In the genomic region with DNA sequence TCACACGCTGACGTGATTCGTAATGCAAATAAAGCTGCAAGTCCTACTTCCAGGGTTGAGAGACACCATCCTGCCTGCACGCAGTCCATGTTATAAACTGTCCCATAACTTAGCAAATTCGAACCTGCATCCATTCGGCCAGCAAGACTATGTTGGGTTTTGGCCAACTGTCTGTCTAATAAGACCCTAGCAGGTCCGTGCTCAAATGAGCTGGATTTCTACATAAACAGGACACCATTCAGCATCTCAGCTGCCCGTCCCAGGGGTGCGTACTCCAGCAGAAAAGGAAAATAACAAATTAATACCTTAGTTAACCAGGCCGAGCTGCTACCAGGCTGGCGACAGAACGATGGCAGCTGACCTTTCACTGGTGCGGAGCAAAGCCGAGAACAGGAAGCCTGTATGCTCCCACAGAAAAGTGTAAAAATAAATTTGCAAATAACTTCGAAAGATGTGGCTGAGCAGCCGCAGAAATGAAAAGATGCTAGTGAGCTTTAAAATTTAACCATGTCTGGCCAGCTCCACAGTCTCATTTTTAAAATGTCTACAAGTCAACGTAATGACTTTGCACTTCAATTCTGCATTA, we compare ENCODE assay signal across 17 cellular contexts.
DNase-seq lines count a peak whose midpoint lies in the region; ATAC-seq and TF ChIP-seq lines count a peak whose summit lies in the region.
"Had no signal": no experiment of that assay in that cellular context is flagged by ENCODE, and none has a peak within 500 bp of the region (broad histone marks: within the 10 kb centered on the region; RNA-seq: fewer than 3 reads in every experiment).

No MANE protein-coding gene starts in this region.

- H3K4me3 ChIP-seq in thyroid gland (replicated peaks in 1 of 3) (no peak overlapping the region), coronary artery (no peak overlapping the region)
- H3K4me3 ChIP-seq: PC-9 had no signal

- POLR2A ChIA-PET in activated naive CD8-positive, alpha-beta T cell treated with anti-CD3 and anti-CD28 coated beads, Interleukin-2, amount 10 ng/mL, durations not matched to agents 7 days and 5 days (lab: Charles Lee) = interaction anchor here (1.1 to 1.7 kb wide), 2 partner anchors 14 to 71 kb away, joined by 3 read pairs; no protein-coding TSS in a partner anchor

- peak; percentile 76 for ATAC-seq in GM18508 (IDR thresholded peaks at IDR 0.05; ENCODE audit: insufficient read depth, unreplicated experiment)
- peak; percentile 63 for ATAC-seq in HG02870 (IDR thresholded peaks at IDR 0.05; ENCODE audit: unreplicated experiment)
- peak; percentile 40 for ATAC-seq in activated naive CD8-positive, alpha-beta T cell treated with anti-CD3 and anti-CD28 coated beads, Interleukin-2, amount 10 ng/mL, durations not matched to agents 7 days and 5 days (ENCODE audit: low read depth)
- ATAC-seq: T-cell had no signal

- H3K36me3 Mint-ChIP-seq in activated naive CD8-positive, alpha-beta T cell treated with anti-CD3 and anti-CD28 coated beads, Interleukin-2, amount 10 ng/mL, durations not matched to agents 7 days and 5 days = no peaks in the 10 kb centered on the region
- H3K36me3 Mint-ChIP-seq in progenitor cell of endocrine pancreas (ENCODE audit: insufficient read depth) = no peaks in the 10 kb centered on the region
- H3K36me3 Mint-ChIP-seq: brain, T-cell had no signal

- H3K4me3 Mint-ChIP-seq in activated naive CD8-positive, alpha-beta T cell treated with anti-CD3 and anti-CD28 coated beads, Interleukin-2, amount 10 ng/mL, durations not matched to agents 7 days and 5 days = peak overlapping the region; percentile 23
- no peak overlapping the region for H3K4me3 Mint-ChIP-seq in progenitor cell of endocrine pancreas (ENCODE audit: low read depth)
- H3K4me3 Mint-ChIP-seq: brain had no signal

- intact Hi-C loops in thyroid gland (cut with DNase I) = no loop called here

- no peaks in the 10 kb centered on the region for H3K9me3 ChIP-seq in thyroid gland

- H3K27me3 ChIP-seq in thyroid gland = no peaks in the 10 kb centered on the region

- no peaks in the 10 kb centered on the region for H3K36me3 ChIP-seq in thyroid gland

- TF ChIP-seq CTCF in GM20000 (IDR thresholded peaks at IDR 0.05; ENCODE audit: extremely low read depth, missing control alignments) (no peak), thyroid gland (IDR thresholded peaks at IDR 0.05) (no peak), coronary artery (IDR thresholded peaks at IDR 0.05) (no peak), progenitor cell of endocrine pancreas (IDR thresholded peaks at IDR 0.05; ENCODE audit: unreplicated experiment) (no peak)

- peaks cover 9% of the 10 kb centered on the region for H3K27me3 Mint-ChIP-seq in activated naive CD8-positive, alpha-beta T cell treated with anti-CD3 and anti-CD28 coated beads, Interleukin-2, amount 10 ng/mL, durations not matched to agents 7 days and 5 days
- peaks cover 19% of the 10 kb centered on the region for H3K27me3 Mint-ChIP-seq in progenitor cell of endocrine pancreas

- H3K4me1 ChIP-seq in thyroid gland = no peaks in the 10 kb centered on the region

- no peaks in the 10 kb centered on the region for H3K9me3 Mint-ChIP-seq in activated naive CD8-positive, alpha-beta T cell treated with anti-CD3 and anti-CD28 coated beads, Interleukin-2, amount 10 ng/mL, durations not matched to agents 7 days and 5 days
- no peaks in the 10 kb centered on the region for H3K9me3 Mint-ChIP-seq in progenitor cell of endocrine pancreas (ENCODE audit: low read depth)
- H3K9me3 Mint-ChIP-seq: T-cell had no signal

- peak overlapping the region; percentile 48 for H3K27ac Mint-ChIP-seq in activated naive CD8-positive, alpha-beta T cell treated with anti-CD3 and anti-CD28 coated beads, Interleukin-2, amount 10 ng/mL, durations not matched to agents 7 days and 5 days
- no peak overlapping the region for H3K27ac Mint-ChIP-seq in progenitor cell of endocrine pancreas

- DNase-seq in GM20000 (ENCODE audit: low spot score) = peak; percentile 44
- no peak for DNase-seq in activated naive CD8-positive, alpha-beta T cell treated with anti-CD3 and anti-CD28 coated beads, Interleukin-2, amount 10 ng/mL, durations not matched to agents 7 days and 5 days
- DNase-seq in SKM-1 (lab: John Stamatoyannopoulos, UW; ENCODE audit: unreplicated experiment) = no peak
- no peak for DNase-seq in thyroid gland
- DNase-seq in coronary artery (ENCODE audit: low spot score) = no peak
- DNase-seq in progenitor cell of endocrine pancreas (ENCODE audit: low spot score, unreplicated experiment) = no peak
- DNase-seq: activated CD4-positive, alpha-beta T cell treated with anti-CD3 and anti-CD28 coated beads for 1 hour; effector memory CD4-positive, alpha-beta T cell; PC-9; retina; stimulated activated CD4-positive, alpha-beta T cell treated with anti-CD3 and anti-CD28 coated beads, Interleukin-2, amount 100 ng/mL, for 48 hours; stimulated activated naive CD4-positive, alpha-beta T cell; T-cell had no signal

- TF ChIP-seq POLR2A in thyroid gland (IDR thresholded peaks at IDR 0.05) = no peak

- H3K27ac ChIP-seq in thyroid gland = no peak overlapping the region
- no peak overlapping the region for H3K27ac ChIP-seq in coronary artery
- H3K27ac ChIP-seq: C4-2B, PC-9 had no signal

- peaks cover 13% of the 10 kb centered on the region for H3K4me1 Mint-ChIP-seq in activated naive CD8-positive, alpha-beta T cell treated with anti-CD3 and anti-CD28 coated beads, Interleukin-2, amount 10 ng/mL, durations not matched to agents 7 days and 5 days
- H3K4me1 Mint-ChIP-seq in progenitor cell of endocrine pancreas (ENCODE audit: low read depth) = no peaks in the 10 kb centered on the region

- WGBS in thyroid gland, 2 donors = 81 to 87% methylated on average over 17 of the region's 17 CpGs
